In genomic region chr2:180990794-180991193, GRCh38 we compare ENCODE assay signal across 26 cellular contexts.
"Had no signal": no experiment of that assay in that cellular context is flagged by ENCODE, and none has a peak within 500 bp of the region (broad histone marks: within the 10 kb centered on the region; RNA-seq: fewer than 3 reads in every experiment).

No MANE protein-coding gene starts in this region.

- H3K4me1 ChIP-seq: breast epithelium, prostate gland, uterus had no signal

- H3K27ac ChIP-seq: breast epithelium, dorsolateral prefrontal cortex, esophagus muscularis mucosa, gastroesophageal sphincter, left ventricle myocardium inferior, neutrophil, ovary, prostate gland, right atrium auricular region, spleen, testis, uterus had no signal

- H3K9me3 ChIP-seq: breast epithelium, esophagus muscularis mucosa, gastroesophageal sphincter, left ventricle myocardium inferior, neutrophil, ovary, prostate gland, right atrium auricular region, spleen, testis, uterus had no signal

- ATAC-seq: activated T-cell treated with anti-CD3 and anti-CD28 coated beads, Interleukin-2, amount 50 U/mL, for 4 hours; effector memory CD8-positive, alpha-beta T cell; gastroesophageal sphincter had no signal

- H3K27me3 ChIP-seq: breast epithelium, dorsolateral prefrontal cortex, esophagus muscularis mucosa, gastroesophageal sphincter, neutrophil, ovary, right atrium auricular region, spleen, testis, uterus had no signal

- H3K4me3 ChIP-seq: breast epithelium, dorsolateral prefrontal cortex, esophagus muscularis mucosa, gastroesophageal sphincter, left ventricle myocardium inferior, ovary, prostate gland, right atrium auricular region, spleen, testis, uterus had no signal

- H3K36me3 ChIP-seq: breast epithelium, esophagus muscularis mucosa, gastroesophageal sphincter, left ventricle myocardium inferior, neutrophil, ovary, prostate gland, right atrium auricular region, uterus had no signal

- H3K4me3 Mint-ChIP-seq: activated naive CD8-positive, alpha-beta T cell treated with anti-CD3 and anti-CD28 coated beads for 36 hours; activated T-cell treated with anti-CD3 and anti-CD28 coated beads, Interleukin-2, amount 50 U/mL, for 4 hours; central memory CD8-positive, alpha-beta T cell; effector memory CD8-positive, alpha-beta T cell; nephron had no signal

- H3K27ac Mint-ChIP-seq: activated naive CD8-positive, alpha-beta T cell treated with anti-CD3 and anti-CD28 coated beads for 36 hours; activated T-helper 2 cell treated with anti-CD3 and anti-CD28 coated beads, Interferon-gamma antibody, Interleukin-2, Interleukin-4, amounts not matched to agents 10 μg/mL and 5 μg/mL and 100 μg/mL, durations not matched to agents 14 hours and 24 hours and 36 hours; effector memory CD8-positive, alpha-beta T cell; nephron had no signal

- H3K27me3 Mint-ChIP-seq: activated naive CD8-positive, alpha-beta T cell treated with anti-CD3 and anti-CD28 coated beads for 36 hours; central memory CD8-positive, alpha-beta T cell; effector memory CD8-positive, alpha-beta T cell had no signal

- DNase-seq: activated CD4-positive, alpha-beta T cell treated with anti-CD3 and anti-CD28 coated beads, Interleukin-2, amount 50 U/mL, for 1 hour; activated CD8-positive, alpha-beta memory T cell treated with anti-CD3 and anti-CD28 coated beads, Interleukin-2, amount 50 U/mL, for 4 hours; activated naive CD4-positive, alpha-beta T cell; activated naive CD8-positive, alpha-beta T cell treated with anti-CD3 and anti-CD28 coated beads for 36 hours; activated T-cell treated with anti-CD3 and anti-CD28 coated beads, Interleukin-2, amount 50 U/mL, for 4 hours; dorsolateral prefrontal cortex; effector memory CD8-positive, alpha-beta T cell; head of caudate nucleus; hypothalamus; left ventricle myocardium inferior; ovary; spleen; stimulated activated CD4-positive, alpha-beta T cell treated with anti-CD3 and anti-CD28 coated beads, Interleukin-4, amount 100 ng/mL, for 1 hour; stimulated activated naive CD4-positive, alpha-beta T cell; testis; trophoblast cell; uterus had no signal

- H3K9me3 Mint-ChIP-seq: activated naive CD8-positive, alpha-beta T cell treated with anti-CD3 and anti-CD28 coated beads for 36 hours; activated T-cell treated with anti-CD3 and anti-CD28 coated beads, Interleukin-2, amount 50 U/mL, for 4 hours; activated T-helper 2 cell treated with anti-CD3 and anti-CD28 coated beads, Interferon-gamma antibody, Interleukin-2, Interleukin-4, amounts not matched to agents 10 μg/mL and 5 μg/mL and 100 μg/mL, durations not matched to agents 14 hours and 24 hours and 36 hours; central memory CD8-positive, alpha-beta T cell; effector memory CD8-positive, alpha-beta T cell; nephron had no signal
